Comparison of ENCODE assay signal across 20 cellular contexts in genomic region chr13:105059786-105060185, GRCh38.
DNase-seq lines count a peak whose midpoint lies in the region; ATAC-seq, FAIRE-seq and TF ChIP-seq lines count a peak whose summit lies in the region.
"Had no signal": no experiment of that assay in that cellular context is flagged by ENCODE, and none has a peak within 500 bp of the region (broad histone marks: within the 10 kb centered on the region; RNA-seq: fewer than 3 reads in every experiment).

No MANE protein-coding gene starts in this region.

- H2AFZ ChIP-seq in GM23338 (0 out of 2 replicates have a peak overlapping the region, but pooled peaks have one; percentile 30), Loucy (ENCODE audit: low read length) (peak overlapping the region; percentile 12; the same call in 1 of the 2 replicates), GM12878 (ENCODE audit: control insufficient read depth, low read depth, low read length) (no peak overlapping the region)

- H3K27ac ChIP-seq in GM23338 (ENCODE audit: low read depth) (no peak overlapping the region), GM12878 (ENCODE audit: control insufficient read depth, insufficient read depth) (no peak overlapping the region)
- H3K27ac ChIP-seq: BLaER1 had no signal

- peaks cover 2% of the 10 kb centered on the region for H3K27me3 Mint-ChIP-seq in GM23338 (ENCODE audit: insufficient read depth, low read depth, poor library complexity)
- H3K27me3 Mint-ChIP-seq in stimulated activated memory B cell treated with anti-CD40 and anti-IgM and Interleukin-4, amounts not matched to agents 10 μg/mL and 1 μg/mL and 100 μg/mL, for 72 hours = no peaks in the 10 kb centered on the region
- H3K27me3 Mint-ChIP-seq: CD4-positive, alpha-beta memory T cell had no signal

- in situ Hi-C loops in GM12878 (cut with MboI) = no loop called here

- no peaks in the 10 kb centered on the region for H3K9me3 Mint-ChIP-seq in GM23338
- no peaks in the 10 kb centered on the region for H3K9me3 Mint-ChIP-seq in stimulated activated memory B cell treated with anti-CD40 and anti-IgM and Interleukin-4, amounts not matched to agents 10 μg/mL and 1 μg/mL and 100 μg/mL, for 72 hours
- H3K9me3 Mint-ChIP-seq: CD4-positive, alpha-beta memory T cell had no signal

- H3K4me3 Mint-ChIP-seq in GM23338 = no peak overlapping the region
- H3K4me3 Mint-ChIP-seq in stimulated activated memory B cell treated with anti-CD40 and anti-IgM and Interleukin-4, amounts not matched to agents 10 μg/mL and 1 μg/mL and 100 μg/mL, for 72 hours = no peak overlapping the region
- H3K4me3 Mint-ChIP-seq: CD14-positive monocyte; CD4-positive, alpha-beta memory T cell had no signal

- no peaks in the 10 kb centered on the region for H4K20me1 ChIP-seq in GM23338 (replicated peaks; ENCODE audit: insufficient read depth)
- H4K20me1 ChIP-seq in Loucy (ENCODE audit: insufficient read depth, low read length, poor library complexity, severe bottlenecking) = no peaks in the 10 kb centered on the region
- H4K20me1 ChIP-seq in GM12878 (ENCODE audit: control insufficient read depth, insufficient read depth) = no peaks in the 10 kb centered on the region
- H4K20me1 ChIP-seq: BLaER1 had no signal

- H3K4me1 Mint-ChIP-seq in GM23338 = no peaks in the 10 kb centered on the region
- H3K4me1 Mint-ChIP-seq in stimulated activated memory B cell treated with anti-CD40 and anti-IgM and Interleukin-4, amounts not matched to agents 10 μg/mL and 1 μg/mL and 100 μg/mL, for 72 hours = no peaks in the 10 kb centered on the region
- H3K4me1 Mint-ChIP-seq: CD14-positive monocyte; CD4-positive, alpha-beta memory T cell had no signal

- DNase-seq in GM23338 (ENCODE audit: low spot score) (no peak), GM12878 (ENCODE audit: low read depth, low spot score) (no peak), GM10266 (ENCODE audit: extremely low spot score) (no peak), hippocampal formation (lab: John Stamatoyannopoulos, UW) (no peak)
- DNase-seq in stimulated activated naive CD8-positive, alpha-beta T cell treated with anti-CD3 and anti-CD28 coated beads, Interleukin-15, Interleukin-2, amounts not matched to agents 100 U/mL and 50 U/mL, for 24 hours = no peak
- DNase-seq: 8988T; CD4-positive, alpha-beta memory T cell; DMS153; DMS79; GF-D8; IMR-90; KBM-7 had no signal

- H3K9me3 ChIP-seq in Loucy (ENCODE audit: insufficient read depth, low read depth, low read length) = no peaks in the 10 kb centered on the region
- H3K9me3 ChIP-seq in GM12878 (replicated peaks; ENCODE audit: control insufficient read depth, insufficient read depth, low read length) = no peaks in the 10 kb centered on the region
- H3K9me3 ChIP-seq: BLaER1, HAP-1 had no signal

- H3K27ac Mint-ChIP-seq in GM23338 = no peak overlapping the region
- H3K27ac Mint-ChIP-seq in stimulated activated memory B cell treated with anti-CD40 and anti-IgM and Interleukin-4, amounts not matched to agents 10 μg/mL and 1 μg/mL and 100 μg/mL, for 72 hours = no peak overlapping the region
- H3K27ac Mint-ChIP-seq: CD14-positive monocyte; CD4-positive, alpha-beta memory T cell had no signal

- no peaks in the 10 kb centered on the region for H3K4me1 ChIP-seq in GM23338 (ENCODE audit: insufficient read depth)
- peaks cover 8% of the 10 kb centered on the region for H3K4me1 ChIP-seq in Loucy (ENCODE audit: insufficient read depth, low read length, poor library complexity, severe bottlenecking)
- H3K4me1 ChIP-seq in GM12878 (ENCODE audit: control insufficient read depth, insufficient read depth, low read length) = no peaks in the 10 kb centered on the region
- H3K4me1 ChIP-seq: BLaER1, HAP-1 had no signal

- CTCF ChIA-PET in GM12878 (lab: Yijun Ruan, JAX) = interaction anchor here (1.2 to 1.5 kb wide), 2 partner anchors 10 to 12 kb away, joined by 3 read pairs; no protein-coding TSS in a partner anchor

- FAIRE-seq in GM12878 (lab: Jason Lieb, UNC) = no peak
- FAIRE-seq: GM12892, H1, HTR-8/SVneo had no signal

- no peak for TF ChIP-seq POLR2A in GM12878 (IDR thresholded peaks at IDR 0.05; ENCODE audit: low read depth, low read length)

- H3K36me3 Mint-ChIP-seq in GM23338 (ENCODE audit: low read depth) = no peaks in the 10 kb centered on the region
- H3K36me3 Mint-ChIP-seq in stimulated activated memory B cell treated with anti-CD40 and anti-IgM and Interleukin-4, amounts not matched to agents 10 μg/mL and 1 μg/mL and 100 μg/mL, for 72 hours = no peaks in the 10 kb centered on the region
- H3K36me3 Mint-ChIP-seq: CD14-positive monocyte; CD4-positive, alpha-beta memory T cell had no signal

- H3K27me3 ChIP-seq in GM23338 (ENCODE audit: insufficient read depth) = no peaks in the 10 kb centered on the region
- no peaks in the 10 kb centered on the region for H3K27me3 ChIP-seq in Loucy (ENCODE audit: insufficient read depth, low read length, poor library complexity, severe bottlenecking)
- H3K27me3 ChIP-seq in GM12878 (replicated peaks in 1 of 2; ENCODE audit: control insufficient read depth in 2 of 2, insufficient read depth in 2 of 2, low read length in 1 of 2) = no peaks in the 10 kb centered on the region
- H3K27me3 ChIP-seq: BLaER1 had no signal

- no peak for TF ChIP-seq EP300 in GM12878 (IDR thresholded peaks at IDR 0.05; ENCODE audit: borderline replicate concordance in 1 of 2, control insufficient read depth in 1 of 2, low read depth in 2 of 2, low read length in 2 of 2)

- H3K4me3 ChIP-seq in GM23338 (no peak overlapping the region), Loucy (ENCODE audit: low read length, poor library complexity, severe bottlenecking) (no peak overlapping the region), GM12878 (no peak overlapping the region)
- H3K4me3 ChIP-seq: BLaER1, HAP-1 had no signal

- ATAC-seq in GM23338 (peak; percentile 29; the same call in 1 of the 3 replicates), GM12878 (0 out of 3 replicates have a peak, but pooled peaks have one; percentile 23)
- peak; percentile 16 for ATAC-seq in stimulated activated memory B cell treated with anti-CD40 and anti-IgM and Interleukin-4, amounts not matched to agents 10 μg/mL and 1 μg/mL and 100 μg/mL, for 72 hours
- no peak for ATAC-seq in stimulated activated naive CD8-positive, alpha-beta T cell treated with anti-CD3 and anti-CD28 coated beads, Interleukin-15, Interleukin-2, amounts not matched to agents 100 U/mL and 50 U/mL, for 24 hours

- H3F3A ChIP-seq in GM23338 (replicated peaks; ENCODE audit: low read depth) (no peaks in the 10 kb centered on the region), Loucy (ENCODE audit: low read depth) (no peaks in the 10 kb centered on the region)

- H3K4me2 ChIP-seq in GM23338 = no peak overlapping the region
- H3K4me2 ChIP-seq in Loucy (ENCODE audit: low read depth, low read length, poor library complexity, severe bottlenecking) = no peak overlapping the region
- H3K4me2 ChIP-seq in GM12878 (ENCODE audit: control insufficient read depth, insufficient read depth) = no peak overlapping the region
- H3K4me2 ChIP-seq: BLaER1 had no signal

- BruUV-seq in GM12878 (replicated peaks; lab: Mats Ljungman, UMichigan) = no TSS peak

- SMC1A ChIA-PET in GM12878 (lab: Charles Lee; ENCODE audit: uncharacterized antibody, unreplicated experiment) = interaction anchor here (1.0 kb wide), 1 partner anchor 159 kb away, joined by 3 read pairs; no protein-coding TSS in a partner anchor

- RAD21 ChIA-PET in GM12878 (lab: Charles Lee; ENCODE audit: unreplicated experiment) = no interaction called here

- H3K9me2 ChIP-seq in GM23338 (ENCODE audit: insufficient read depth) = no peaks in the 10 kb centered on the region
- no peaks in the 10 kb centered on the region for H3K9me2 ChIP-seq in Loucy (replicated peaks; ENCODE audit: low read depth, low read length)

- no peak for TF ChIP-seq RAD21 in GM12878 (IDR thresholded peaks at IDR 0.05; ENCODE audit: insufficient read depth, low read depth, low read length)

- 38% methylated on average over 7 of the region's 7 CpGs for WGBS in GM12878 (ENCODE audit: insufficient coverage, insufficient replicate concordance, low lambda C conversion rate, missing lambda C conversion rate)

- H3K36me3 ChIP-seq in GM23338 (ENCODE audit: insufficient read depth) = no peaks in the 10 kb centered on the region
- H3K36me3 ChIP-seq in Loucy (ENCODE audit: insufficient read depth, low read length) = no peaks in the 10 kb centered on the region
- H3K36me3 ChIP-seq in GM12878 (ENCODE audit: control insufficient read depth in 2 of 2, insufficient read depth in 2 of 2, low read length in 1 of 2) = no peaks in the 10 kb centered on the region
- H3K36me3 ChIP-seq: BLaER1, HAP-1 had no signal

- POLR2A ChIA-PET in GM12878 (lab: Charles Lee) = no interaction called here

- TF ChIP-seq CTCF in GM23338 (conservative IDR thresholded peaks at IDR 0.05; ENCODE audit: low read depth in 2 of 2) (no peak), Loucy (conservative IDR thresholded peaks at IDR 0.05; ENCODE audit: low read length) (no peak; the same call in 1 of the 2 replicates), GM12878 (IDR thresholded peaks at IDR 0.05 in 2 of 3, conservative IDR thresholded peaks at IDR 0.05 in 1 of 3; ENCODE audit: control insufficient read depth in 2 of 3, extremely low read depth in 1 of 3, insufficient read depth in 1 of 3, low read depth in 3 of 3, low read length in 3 of 3) (no peak), GM10266 (IDR thresholded peaks at IDR 0.05; ENCODE audit: control insufficient read depth, insufficient read depth, low read depth, missing control alignments) (no peak)

- no peaks in the 10 kb centered on the region for H3K79me2 ChIP-seq in GM23338 (replicated peaks; ENCODE audit: insufficient read depth)
- H3K79me2 ChIP-seq in Loucy (ENCODE audit: insufficient read depth, low read length) = no peaks in the 10 kb centered on the region
- H3K79me2 ChIP-seq in GM12878 (ENCODE audit: control insufficient read depth, insufficient read depth, low read length) = no peaks in the 10 kb centered on the region

- H3K9ac ChIP-seq in Loucy (ENCODE audit: low read depth, low read length, poor library complexity, severe bottlenecking) (no peak overlapping the region), GM12878 (ENCODE audit: control insufficient read depth, insufficient read depth, low read length) (no peak overlapping the region)
- H3K9ac ChIP-seq: BLaER1 had no signal

- intact Hi-C loops in GM12878 (cut with micrococcal nuclease; ENCODE audit: unreplicated experiment) = no loop called here

TF ChIP-seq in GM23338, 12 proteins besides CTCF, POLR2A, EP300 and RAD21 (continues in another document):
- no peak for TF ChIP-seq ZNF114 (CRISPR knock-in tag; IDR thresholded peaks at IDR 0.05)
- no peak for TF ChIP-seq CREB1 (CRISPR knock-in tag; IDR thresholded peaks at IDR 0.05; ENCODE audit: low read depth)
- TF ChIP-seq JUNB (IDR thresholded peaks at IDR 0.05; ENCODE audit: unreplicated experiment) = no peak

TF ChIP-seq in GM12878, 131 proteins besides CTCF, POLR2A, EP300 and RAD21 (continues in another document):
- TF ChIP-seq CHD1 (IDR thresholded peaks at IDR 0.05; ENCODE audit: low read depth, low read length) (no peak), SMARCA5 (IDR thresholded peaks at IDR 0.05) (no peak), ZSCAN29 (IDR thresholded peaks at IDR 0.05) (no peak), SPI1 (IDR thresholded peaks at IDR 0.05; ENCODE audit: borderline replicate concordance, insufficient read depth, low read depth, low read length) (no peak), MEF2B (IDR thresholded peaks at IDR 0.05; ENCODE audit: partially characterized antibody, poor library complexity, severe bottlenecking) (no peak), ZNF207 (IDR thresholded peaks at IDR 0.05; ENCODE audit: borderline replicate concordance) (no peak)
